ENCODE assay signal across 1 cellular context in the genomic region with DNA sequence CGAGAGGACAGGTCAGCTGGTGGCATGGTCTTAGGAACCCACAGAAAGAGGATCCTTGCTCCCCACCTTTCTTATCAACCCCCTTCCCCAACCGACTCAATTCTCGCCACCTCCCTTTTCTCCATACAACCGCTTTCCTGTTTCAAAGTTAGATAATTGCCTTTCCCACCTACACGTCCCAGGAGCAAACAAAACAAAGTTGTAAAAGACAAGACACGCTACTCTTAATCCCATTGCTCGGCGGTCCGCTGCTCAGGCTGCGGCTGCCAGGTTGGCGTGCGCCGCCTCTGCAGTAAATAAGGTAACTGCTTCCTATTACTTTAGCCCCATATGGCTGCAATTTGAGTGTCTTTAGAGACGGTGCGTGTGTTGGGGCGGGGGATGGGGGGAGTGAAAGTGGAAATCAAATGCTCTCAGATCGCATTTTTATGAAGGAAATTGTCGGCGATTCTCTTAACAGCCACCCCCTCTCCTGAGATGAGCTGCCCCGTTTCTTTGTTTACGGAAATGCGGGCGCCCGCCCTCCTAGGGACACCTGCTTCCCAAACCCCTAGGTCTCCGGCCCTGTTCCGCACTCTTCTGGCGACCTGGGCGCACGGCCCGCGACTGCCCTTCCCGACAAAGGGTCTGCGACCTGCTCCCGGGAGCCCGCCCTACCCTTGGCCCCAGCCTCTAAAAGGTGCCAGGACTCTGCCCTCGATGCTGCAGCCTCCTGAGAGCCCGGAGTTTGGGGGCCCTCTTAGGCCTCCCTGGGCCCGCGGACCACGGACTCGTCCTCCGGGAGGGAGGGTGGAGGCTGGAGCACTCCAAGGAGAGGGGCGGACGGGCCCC.
TF ChIP-seq lines count a peak whose summit lies in the region.

No MANE protein-coding gene starts in this region.

TF ChIP-seq in HepG2, 621 proteins besides CTCF, POLR2A, EP300 and RAD21 (continued from another document):
- TF ChIP-seq LBX2 (CRISPR knock-in tag; IDR thresholded peaks at IDR 0.05; ENCODE audit: borderline replicate concordance): no peak
- TF ChIP-seq RNF2 (conservative IDR thresholded peaks at IDR 0.05; ENCODE audit: low read depth): no peak
- no peak for TF ChIP-seq MTF1 (CRISPR knock-in tag; IDR thresholded peaks at IDR 0.05)
- TF ChIP-seq NFE2L2 (IDR thresholded peaks at IDR 0.05; ENCODE audit: low read length): no peak
- 0 out of 2 replicates have a peak, but pooled peaks have one; percentile 26 for TF ChIP-seq ZBTB4 (CRISPR knock-in tag; IDR thresholded peaks at IDR 0.05; ENCODE audit: borderline replicate concordance)
- no peak for TF ChIP-seq MXD1 (CRISPR knock-in tag; IDR thresholded peaks at IDR 0.05)
TF ChIP-seq in HepG2: peak in this region for 92.
